19 cellular contexts compared by ENCODE assay signal in genomic region chr18:11308499-11308898, GRCh38.
DNase-seq lines count a peak whose midpoint lies in the region; ATAC-seq and TF ChIP-seq lines count a peak whose summit lies in the region.
"Had no signal": no experiment of that assay in that cellular context is flagged by ENCODE, and none has a peak within 500 bp of the region (broad histone marks: within the 10 kb centered on the region; RNA-seq: fewer than 3 reads in every experiment).

No MANE protein-coding gene starts in this region.

- H4K20me1 ChIP-seq in DND-41 (ENCODE audit: insufficient read depth, low read length) = no peaks in the 10 kb centered on the region

- DNase-seq in DND-41 (no peak), HT1080 (ENCODE audit: low read depth) (peak; percentile 35), RPMI7951 (ENCODE audit: low read depth) (peak; percentile 88), fibroblast of the aortic adventitia (ENCODE audit: low read depth) (peak; percentile 57), kidney tubule cell (ENCODE audit: low spot score) (no peak), NCI-H2227 (lab: John Stamatoyannopoulos, UW; ENCODE audit: unreplicated experiment) (no peak), mucosa of gallbladder (ENCODE audit: low spot score) (no peak)
- DNase-seq: activated naive CD4-positive, alpha-beta T cell treated with anti-CD3 and anti-CD28 coated beads for 36 hours; AML-193; central memory CD4-positive, alpha-beta T cell; lower lobe of right lung; NCI-H146; NCI-H446 treated with DMSO at 0.1 percent for 48 hours; stimulated activated CD8-positive, alpha-beta memory T cell treated with anti-CD3 and anti-CD28 coated beads, Interleukin-4, amount 100 ng/mL, for 48 hours; tibial artery had no signal

- H3K27ac ChIP-seq in DND-41 (ENCODE audit: low read length) = no peak overlapping the region
- H3K27ac ChIP-seq: lower lobe of right lung, right atrium auricular region, tibial artery, WERI-Rb-1 had no signal

- H3K9me3 ChIP-seq in DND-41 (ENCODE audit: insufficient read depth, low read length, severe bottlenecking) = no peaks in the 10 kb centered on the region
- H3K9me3 ChIP-seq: lower lobe of right lung, right atrium auricular region, tibial artery had no signal

- TF ChIP-seq CTCF in DND-41 (IDR thresholded peaks at IDR 0.05; ENCODE audit: borderline replicate concordance, extremely low read depth, low read length, poor library complexity, severe bottlenecking) (no peak), fibroblast of the aortic adventitia (IDR thresholded peaks at IDR 0.05; ENCODE audit: insufficient read depth, low read length) (no peak)

- ATAC-seq in DND-41 (ENCODE audit: insufficient read depth, low read depth) (peak; percentile 63), GM18498 (IDR thresholded peaks at IDR 0.05; ENCODE audit: unreplicated experiment) (no peak)
- ATAC-seq: lower lobe of right lung, PC-3 had no signal

- no peaks in the 10 kb centered on the region for H3K27me3 ChIP-seq in DND-41 (ENCODE audit: insufficient read depth, low read length, poor library complexity)
- H3K27me3 ChIP-seq: right atrium auricular region, tibial artery had no signal

- no peaks in the 10 kb centered on the region for H3K36me3 ChIP-seq in DND-41 (ENCODE audit: insufficient read depth, low read length)
- H3K36me3 ChIP-seq: lower lobe of right lung, right atrium auricular region, tibial artery, WERI-Rb-1 had no signal

- H2AFZ ChIP-seq in DND-41 (ENCODE audit: low read depth, low read length) = no peak overlapping the region

- H3K4me3 ChIP-seq in DND-41 (ENCODE audit: low read depth in 1 of 2, low read length in 2 of 2) (no peak overlapping the region), fibroblast of the aortic adventitia (ENCODE audit: low read depth, low read length) (no peak overlapping the region)
- H3K4me3 ChIP-seq: lower lobe of right lung, right atrium auricular region, tibial artery had no signal

- H3K4me2 ChIP-seq in DND-41 (ENCODE audit: insufficient read depth, low read length) = no peak overlapping the region

- H3K9ac ChIP-seq in DND-41 (ENCODE audit: low read depth, low read length) = no peak overlapping the region

- no peaks in the 10 kb centered on the region for H3K79me2 ChIP-seq in DND-41 (ENCODE audit: insufficient read depth, low read length)

- no peaks in the 10 kb centered on the region for H3K4me1 ChIP-seq in DND-41 (ENCODE audit: insufficient read depth, low read length)
- H3K4me1 ChIP-seq: lower lobe of right lung, right atrium auricular region, tibial artery had no signal

Comparison
In these comparisons a context has a peak if more than half of its experiments do, and no peak if none do; other contexts are left out.
1. DNase-seq: peak in HT1080 (single experiment), RPMI7951 (single experiment) and fibroblast of the aortic adventitia (single experiment); none in DND-41 (single experiment), kidney tubule cell (single experiment), NCI-H2227 (single experiment) and mucosa of gallbladder (single experiment).